Comparison of ENCODE assay signal across 26 cellular contexts in the genomic region with DNA sequence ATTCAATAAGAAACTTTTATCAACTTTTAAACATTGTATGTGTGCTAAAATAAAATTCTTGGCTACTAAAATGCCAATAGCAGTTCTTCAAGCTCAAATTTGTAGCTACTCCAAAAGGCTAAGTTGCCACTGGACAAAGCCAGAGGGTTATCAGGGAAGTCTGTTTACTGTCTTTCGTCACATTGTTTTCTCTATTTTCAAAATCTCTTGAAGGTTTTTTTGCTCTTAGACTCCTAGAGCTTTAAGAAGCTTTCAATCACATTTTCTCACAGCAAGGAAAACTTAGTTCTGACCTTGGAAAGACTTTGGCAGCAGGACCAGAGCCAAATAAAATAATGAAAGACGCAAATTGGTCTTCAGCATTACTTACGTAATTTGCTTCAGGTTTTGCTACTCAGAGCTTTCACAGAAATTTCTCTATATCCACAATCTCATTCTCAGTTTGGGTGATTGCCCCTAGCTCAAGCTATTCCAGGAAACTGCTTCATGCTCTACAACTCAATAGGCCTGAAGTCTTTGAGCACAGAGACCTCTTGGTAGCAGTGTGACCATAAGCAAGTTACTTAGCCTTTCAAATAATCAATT.
"Had no signal": no experiment of that assay in that cellular context is flagged by ENCODE, and none has a peak within 500 bp of the region (broad histone marks: within the 10 kb centered on the region; RNA-seq: fewer than 3 reads in every experiment).

No MANE protein-coding gene starts in this region.

- H3K4me1 Mint-ChIP-seq: naive thymus-derived CD8-positive, alpha-beta T cell; neural crest cell; stimulated activated naive B cell treated with anti-CD40 and anti-IgM and Interleukin-4, amounts not matched to agents 10 μg/mL and 1 μg/mL and 100 μg/mL, for 72 hours had no signal

- ATAC-seq: activated naive CD4-positive, alpha-beta T cell treated with anti-CD3 and anti-CD28 coated beads, Interleukin-2, amount 50 U/mL, for 72 hours; activated T-cell treated with anti-CD3 and anti-CD28 coated beads, Interleukin-2, amount 50 U/mL, for 72 hours; foreskin keratinocyte; naive thymus-derived CD8-positive, alpha-beta T cell; stimulated activated naive B cell treated with anti-CD40 and anti-IgM and Interleukin-4, amounts not matched to agents 10 μg/mL and 1 μg/mL and 100 μg/mL, for 72 hours; upper lobe of right lung had no signal

- H3K4me3 ChIP-seq: esophagus muscularis mucosa, heart right ventricle, suprapubic skin, tibial artery, upper lobe of right lung had no signal

- H3K9ac ChIP-seq: parathyroid adenoma had no signal

- H3K4me1 ChIP-seq: foreskin keratinocyte, heart right ventricle, parathyroid adenoma, suprapubic skin, upper lobe of right lung had no signal

- H3K36me3 Mint-ChIP-seq: stimulated activated naive B cell treated with anti-CD40 and anti-IgM and Interleukin-4, amounts not matched to agents 10 μg/mL and 1 μg/mL and 100 μg/mL, for 72 hours had no signal

- H3K36me3 ChIP-seq: esophagus muscularis mucosa, heart right ventricle, suprapubic skin, tibial artery, upper lobe of right lung had no signal

- H3K4me3 Mint-ChIP-seq: activated T-cell treated with anti-CD3 and anti-CD28 coated beads, Interleukin-2, amount 50 U/mL, for 72 hours; dendritic cell treated with granulocyte-macrophage colony-stimulating factor and Interleukin-4, amounts not matched to agents 40 ng/mL and 50 ng/mL, for 4 days; naive thymus-derived CD8-positive, alpha-beta T cell; neural crest cell; stimulated activated naive B cell treated with anti-CD40 and anti-IgM and Interleukin-4, amounts not matched to agents 10 μg/mL and 1 μg/mL and 100 μg/mL, for 72 hours; T-helper 1 cell treated with Interleukin-12 subunit alpha and Interleukin-12 subunit beta and Interleukin-4 antibody, amounts not matched to agents 30 μg/mL and 1 μg/mL, for 36 hours had no signal

- DNase-seq: activated CD4-positive, alpha-beta T cell treated with anti-CD3 and anti-CD28 coated beads for 4 hours; activated CD4-positive, alpha-beta T cell treated with anti-CD3 and anti-CD28 coated beads, Interleukin-2, amount 50 U/mL, for 4 hours; activated naive CD4-positive, alpha-beta T cell; activated T-cell treated with anti-CD3 and anti-CD28 coated beads for 4 hours; activated T-cell treated with anti-CD3 and anti-CD28 coated beads, Interleukin-2, amount 50 U/mL, for 72 hours; central memory CD4-positive, alpha-beta T cell; foreskin keratinocyte; heart right ventricle; mammary epithelial cell; naive thymus-derived CD8-positive, alpha-beta T cell; nucleus accumbens; stimulated activated CD4-positive, alpha-beta T cell treated with anti-CD3 and anti-CD28 coated beads, Interleukin-15, amount 100 ng/mL, for 24 hours; stimulated activated CD4-positive, alpha-beta T cell treated with anti-CD3 and anti-CD28 coated beads, Interleukin-2, amount 100 ng/mL, for 24 hours; stimulated activated naive B cell treated with anti-CD40 and anti-IgM and Interleukin-4, amounts not matched to agents 10 μg/mL and 1 μg/mL and 100 μg/mL, for 72 hours; SW 1271; T-helper 9 cell; tibial artery; upper lobe of right lung had no signal

- H3K27ac ChIP-seq: esophagus muscularis mucosa, foreskin keratinocyte, parathyroid adenoma, suprapubic skin, upper lobe of right lung, VCaP had no signal

- H2AFZ ChIP-seq: parathyroid adenoma had no signal

- H3K27me3 ChIP-seq: esophagus muscularis mucosa, foreskin keratinocyte, heart right ventricle, suprapubic skin, tibial artery, upper lobe of right lung had no signal

- H3K27me3 Mint-ChIP-seq: dendritic cell treated with granulocyte-macrophage colony-stimulating factor and Interleukin-4, amounts not matched to agents 40 ng/mL and 50 ng/mL, for 4 days; naive thymus-derived CD8-positive, alpha-beta T cell; stimulated activated naive B cell treated with anti-CD40 and anti-IgM and Interleukin-4, amounts not matched to agents 10 μg/mL and 1 μg/mL and 100 μg/mL, for 72 hours had no signal

- H3K79me2 ChIP-seq: parathyroid adenoma had no signal

- H3K27ac Mint-ChIP-seq: activated naive CD4-positive, alpha-beta T cell treated with anti-CD3 and anti-CD28 coated beads, Interleukin-2, amount 50 U/mL, for 72 hours; activated T-cell treated with anti-CD3 and anti-CD28 coated beads, Interleukin-2, amount 50 U/mL, for 72 hours; dendritic cell treated with granulocyte-macrophage colony-stimulating factor and Interleukin-4, amounts not matched to agents 40 ng/mL and 50 ng/mL, for 4 days; naive thymus-derived CD8-positive, alpha-beta T cell; stimulated activated naive B cell treated with anti-CD40 and anti-IgM and Interleukin-4, amounts not matched to agents 10 μg/mL and 1 μg/mL and 100 μg/mL, for 72 hours; T-helper 1 cell treated with Interleukin-12 subunit alpha and Interleukin-12 subunit beta and Interleukin-4 antibody, amounts not matched to agents 30 μg/mL and 1 μg/mL, for 36 hours had no signal
